In genomic region chr9:83511051-83511450, GRCh38 we compare ENCODE assay signal across 8 cellular contexts. TPM values are rescaled to one million over a fixed set of nuclear protein-coding genes. Genes with fewer than 3 reads are reported as not detected.
DNase-seq lines count a peak whose midpoint lies in the region; ATAC-seq, FAIRE-seq and TF ChIP-seq lines count a peak whose summit lies in the region.

No MANE protein-coding gene starts in this region.

- WGBS in mammary epithelial cell (ENCODE audit: low coverage, missing lambda C conversion rate), result 47% methylated on average over 1 of the region's 1 CpG
- 58 to 79% (median 64%) methylated on average over 1 of the region's 1 CpG for WGBS in ovary, 3 donors

- TF ChIP-seq CTCF in GM12864 (IDR thresholded peaks at IDR 0.05; ENCODE audit: low read depth, low read length, missing control alignments) (no peak), mammary epithelial cell (conservative IDR thresholded peaks at IDR 0.05 in 1 of 2, IDR thresholded peaks at IDR 0.05 in 1 of 2; ENCODE audit: extremely low read depth in 1 of 2, insufficient read depth in 1 of 2, low read depth in 1 of 2, low read length in 2 of 2) (no peak), uterus (IDR thresholded peaks at IDR 0.05) (no peak), ovary (IDR thresholded peaks at IDR 0.05) (no peak)

- no peaks in the 10 kb centered on the region for H3K36me3 ChIP-seq in mammary epithelial cell (ENCODE audit: insufficient read depth, low read length)
- H3K36me3 ChIP-seq in uterus, result no peaks in the 10 kb centered on the region
- H3K36me3 ChIP-seq in ovary, result no peaks in the 10 kb centered on the region

- no peak overlapping the region for H2AFZ ChIP-seq in mammary epithelial cell (ENCODE audit: low read depth, low read length)

- H3K27me3 ChIP-seq in mammary epithelial cell (ENCODE audit: insufficient read depth, low read length), result no peaks in the 10 kb centered on the region
- H3K27me3 ChIP-seq in uterus, result no peaks in the 10 kb centered on the region
- no peaks in the 10 kb centered on the region for H3K27me3 ChIP-seq in ovary

- no peak overlapping the region for H3K9ac ChIP-seq in mammary epithelial cell (ENCODE audit: insufficient read depth, low read length)

- intact Hi-C loops in mammary epithelial cell (cut with micrococcal nuclease), result no loop called here
- intact Hi-C loops in uterus (cut with DNase I; ENCODE audit: low total_unique reads), result no loop called here
- intact Hi-C loops in ovary (cut with DNase I), result no loop called here

- in situ Hi-C loops in mammary epithelial cell (cut with MboI; ENCODE audit: low sequenced_read_pairs in 2 of 2), result no loop called here

- H3K4me1 ChIP-seq in mammary epithelial cell (ENCODE audit: insufficient read depth, low read length), result no peaks in the 10 kb centered on the region
- no peaks in the 10 kb centered on the region for H3K4me1 ChIP-seq in uterus
- H3K4me1 ChIP-seq in ovary (ENCODE audit: insufficient read depth), result no peaks in the 10 kb centered on the region

- no TSS peak for BruUV-seq in mammary epithelial cell (replicated peaks; lab: Mats Ljungman, UMichigan)

- FAIRE-seq in GM19239 (lab: Jason Lieb, UNC), result no peak

- H3K9me3 ChIP-seq in mammary epithelial cell (replicated peaks; ENCODE audit: insufficient read depth, low read length) (no peaks in the 10 kb centered on the region), uterus (no peaks in the 10 kb centered on the region), ovary (no peaks in the 10 kb centered on the region)

- H3K4me2 ChIP-seq in mammary epithelial cell (ENCODE audit: insufficient read depth, low read depth, low read length), result no peak overlapping the region

- ATAC-seq in GM21381 (IDR thresholded peaks at IDR 0.05; ENCODE audit: unreplicated experiment) (peak; percentile 86), HG03469 (IDR thresholded peaks at IDR 0.05; ENCODE audit: unreplicated experiment) (peak; percentile 96)

- TF ChIP-seq POLR2A in uterus (IDR thresholded peaks at IDR 0.05) (no peak), ovary (IDR thresholded peaks at IDR 0.05) (no peak)

- no peaks in the 10 kb centered on the region for H4K20me1 ChIP-seq in mammary epithelial cell (ENCODE audit: insufficient read depth, low read length)

- dilution Hi-C loops in mammary epithelial cell (cut with HindIII; ENCODE audit: low sequenced_read_pairs), result no loop called here

- H3K27ac ChIP-seq in mammary epithelial cell (ENCODE audit: insufficient read depth, low read depth, low read length) (no peak overlapping the region), uterus (no peak overlapping the region), ovary (no peak overlapping the region)

- no peak for TF ChIP-seq EP300 in ovary (IDR thresholded peaks at IDR 0.05)

- H3K4me3 ChIP-seq in GM12864 (ENCODE audit: low read depth, low read length) (no peak overlapping the region), mammary epithelial cell (replicated peaks in 1 of 3; ENCODE audit: insufficient read depth in 1 of 3, low read depth in 2 of 3, low read length in 3 of 3) (no peak overlapping the region), uterus (no peak overlapping the region), ovary (no peak overlapping the region)

- CTCF ChIA-PET in mammary epithelial cell (lab: Charles Lee; ENCODE audit: low non-redundant PET), result no interaction called here

- H3K79me2 ChIP-seq in mammary epithelial cell (ENCODE audit: insufficient read depth, low read length), result no peaks in the 10 kb centered on the region

- DNase-seq in GM12864 (ENCODE audit: low read depth) (peak; percentile 10), mammary epithelial cell (peak; percentile 51), uterus (no peak), cerebellum (ENCODE audit: low spot score) (no peak), GM19239 (ENCODE audit: insufficient read length, low spot score) (no peak), ovary (no peak)

RNA-seq across cellular contexts. Expression of gene FRMD3, which starts 27.1 kb away (rescaled TPM):
- 1 to 10 TPM in 1 of 2 donors, under 1 TPM in 1; 0.19 to 3.7 TPM for total RNA-seq in mammary epithelial cell
- polyA plus RNA-seq in mammary epithelial cell, result 0.03 TPM
- 1.1 TPM for polyA minus RNA-seq in mammary epithelial cell
- 10 to 100 TPM in 1 of 4 donors, 1 to 10 TPM in 3; 1.8 to 13.3 (median 3.3) TPM for total RNA-seq in uterus
- 11.3 TPM for total RNA-seq in cerebellum
- 1 to 10 TPM in 6 of 7 donors, under 1 TPM in 1; 0.83 to 9.1 (median 4.7) TPM for total RNA-seq in ovary
- polyA plus RNA-seq in ovary, result 1 to 10 TPM; 1.8 to 4.2 TPM

Comparison
In these comparisons a context has a peak if more than half of its experiments do, and no peak if none do; other contexts are left out.
1. DNase-seq: peak in GM12864 (single experiment) and mammary epithelial cell (single experiment); none in uterus (0 of 2), cerebellum (single experiment), GM19239 (single experiment) and ovary (0 of 5).